In genomic region chr17:75940727-75941441, GRCh38 we compare ENCODE assay signal across 1 cellular context.
A peak's percentile ranks its signal among the peaks of the same experiment; 100 is the strongest.
TF ChIP-seq lines count a peak whose summit lies in the region.

TSS of gene FBF1 (minus strand) at chr17:75941042. CDS start at chr17:75938149, 2,893 bp downstream.

TF ChIP-seq in WTC11, 78 proteins besides CTCF, POLR2A, EP300 and RAD21 (continued from another document and continues in another):
- 0 out of 2 replicates have a peak, but pooled peaks have one; percentile 36 for TF ChIP-seq ZNF416 (CRISPR knock-in tag; IDR thresholded peaks at IDR 0.05)
- peak; percentile 38; the same call in 1 of the 2 replicates for TF ChIP-seq TP53 (CRISPR knock-in tag; IDR thresholded peaks at IDR 0.05)
- TF ChIP-seq ATF2 (CRISPR knock-in tag; IDR thresholded peaks at IDR 0.05; ENCODE audit: borderline replicate concordance, low read depth) = no peak
- no peak for TF ChIP-seq MLX (CRISPR knock-in tag; IDR thresholded peaks at IDR 0.05)
- peak; percentile 87 for TF ChIP-seq ZBTB21 (CRISPR knock-in tag; IDR thresholded peaks at IDR 0.05; ENCODE audit: borderline replicate concordance)
- no peak for TF ChIP-seq JAZF1 (CRISPR knock-in tag; IDR thresholded peaks at IDR 0.05)
- TF ChIP-seq GRHL2 (CRISPR knock-in tag; IDR thresholded peaks at IDR 0.05; ENCODE audit: insufficient replicate concordance, severe bottlenecking) = no peak
- TF ChIP-seq TEAD4 (CRISPR knock-in tag; IDR thresholded peaks at IDR 0.05) = no peak
- no peak for TF ChIP-seq STAT6 (CRISPR knock-in tag; conservative IDR thresholded peaks at IDR 0.05; ENCODE audit: low read depth)
- 0 out of 2 replicates have a peak, but pooled peaks have one; percentile 6 for TF ChIP-seq ERG (CRISPR knock-in tag; IDR thresholded peaks at IDR 0.05)
- TF ChIP-seq ZNF138 (CRISPR knock-in tag; conservative IDR thresholded peaks at IDR 0.05) = peak; percentile 79; the same call in 1 of the 2 replicates
- peak; percentile 78 for TF ChIP-seq MAX (CRISPR knock-in tag; IDR thresholded peaks at IDR 0.05)
- TF ChIP-seq ATF3 (CRISPR knock-in tag; conservative IDR thresholded peaks at IDR 0.05) = no peak
- TF ChIP-seq EMX1 (CRISPR knock-in tag; IDR thresholded peaks at IDR 0.05) = 0 out of 2 replicates have a peak, but pooled peaks have one; percentile 79
- 0 out of 2 replicates have a peak, but pooled peaks have one; percentile 80 for TF ChIP-seq E2F1 (CRISPR knock-in tag; IDR thresholded peaks at IDR 0.05)
- TF ChIP-seq GTF2I (CRISPR knock-in tag; conservative IDR thresholded peaks at IDR 0.05) = no peak
- TF ChIP-seq PRDM15 (CRISPR knock-in tag; IDR thresholded peaks at IDR 0.05) = peak; percentile 68
- no peak; the same call in 1 of the 2 replicates for TF ChIP-seq SMAD3 (CRISPR knock-in tag; IDR thresholded peaks at IDR 0.05; ENCODE audit: borderline replicate concordance)
- no peak for TF ChIP-seq ZSCAN18 (CRISPR knock-in tag; IDR thresholded peaks at IDR 0.05)
- TF ChIP-seq ATF1 (CRISPR knock-in tag; IDR thresholded peaks at IDR 0.05) = no peak
- TF ChIP-seq ZNF263 (CRISPR knock-in tag; IDR thresholded peaks at IDR 0.05; ENCODE audit: low read depth) = no peak
- TF ChIP-seq NFATC4 (CRISPR knock-in tag; IDR thresholded peaks at IDR 0.05) = peak; percentile 88
- TF ChIP-seq PRRX2 (CRISPR knock-in tag; IDR thresholded peaks at IDR 0.05) = 0 out of 2 replicates have a peak, but pooled peaks have one; percentile 29
- TF ChIP-seq IRF2 (CRISPR knock-in tag; IDR thresholded peaks at IDR 0.05; ENCODE audit: borderline replicate concordance, low read depth) = no peak
- no peak for TF ChIP-seq HMGA2 (CRISPR knock-in tag; IDR thresholded peaks at IDR 0.05)
- TF ChIP-seq RELA (CRISPR knock-in tag; IDR thresholded peaks at IDR 0.05; ENCODE audit: borderline replicate concordance) = no peak
- 0 out of 2 replicates have a peak, but pooled peaks have one; percentile 80 for TF ChIP-seq MYBL2 (CRISPR knock-in tag; IDR thresholded peaks at IDR 0.05)
- TF ChIP-seq KAT7 (CRISPR knock-in tag; IDR thresholded peaks at IDR 0.05; ENCODE audit: borderline replicate concordance) = no peak
- no peak for TF ChIP-seq ZNF396 (CRISPR knock-in tag; IDR thresholded peaks at IDR 0.05; ENCODE audit: borderline replicate concordance)
- no peak for TF ChIP-seq NFE2L1 (CRISPR knock-in tag; IDR thresholded peaks at IDR 0.05)
- TF ChIP-seq E2F5 (CRISPR knock-in tag; IDR thresholded peaks at IDR 0.05) = peak; percentile 92
- TF ChIP-seq E2F4 (CRISPR knock-in tag; IDR thresholded peaks at IDR 0.05; ENCODE audit: borderline replicate concordance, low read depth) = peak; percentile 77; the same call in 1 of the 2 replicates
- no peak for TF ChIP-seq NFYB (CRISPR knock-in tag; conservative IDR thresholded peaks at IDR 0.05; ENCODE audit: low read depth)
- peak; percentile 73; the same call in 1 of the 2 replicates for TF ChIP-seq CBFB (CRISPR knock-in tag; IDR thresholded peaks at IDR 0.05; ENCODE audit: low read depth)
- TF ChIP-seq ZMAT4 (CRISPR knock-in tag; IDR thresholded peaks at IDR 0.05) = no peak
- TF ChIP-seq ZBTB43 (CRISPR knock-in tag; IDR thresholded peaks at IDR 0.05) = no peak; the same call in 1 of the 2 replicates
- TF ChIP-seq ZNF671 (CRISPR knock-in tag; IDR thresholded peaks at IDR 0.05) = peak; percentile 74; the same call in 1 of the 2 replicates
- TF ChIP-seq ZNF232 (CRISPR knock-in tag; IDR thresholded peaks at IDR 0.05) = no peak; the same call in 1 of the 2 replicates
- TF ChIP-seq GABPB1 (CRISPR knock-in tag; IDR thresholded peaks at IDR 0.05) = 0 out of 2 replicates have a peak, but pooled peaks have one; percentile 54
- no peak for TF ChIP-seq RORB (CRISPR knock-in tag; IDR thresholded peaks at IDR 0.05)
- TF ChIP-seq ATF6 (CRISPR knock-in tag; IDR thresholded peaks at IDR 0.05) = no peak
